ENCODE assay signal across 9 cellular contexts in the genomic region with DNA sequence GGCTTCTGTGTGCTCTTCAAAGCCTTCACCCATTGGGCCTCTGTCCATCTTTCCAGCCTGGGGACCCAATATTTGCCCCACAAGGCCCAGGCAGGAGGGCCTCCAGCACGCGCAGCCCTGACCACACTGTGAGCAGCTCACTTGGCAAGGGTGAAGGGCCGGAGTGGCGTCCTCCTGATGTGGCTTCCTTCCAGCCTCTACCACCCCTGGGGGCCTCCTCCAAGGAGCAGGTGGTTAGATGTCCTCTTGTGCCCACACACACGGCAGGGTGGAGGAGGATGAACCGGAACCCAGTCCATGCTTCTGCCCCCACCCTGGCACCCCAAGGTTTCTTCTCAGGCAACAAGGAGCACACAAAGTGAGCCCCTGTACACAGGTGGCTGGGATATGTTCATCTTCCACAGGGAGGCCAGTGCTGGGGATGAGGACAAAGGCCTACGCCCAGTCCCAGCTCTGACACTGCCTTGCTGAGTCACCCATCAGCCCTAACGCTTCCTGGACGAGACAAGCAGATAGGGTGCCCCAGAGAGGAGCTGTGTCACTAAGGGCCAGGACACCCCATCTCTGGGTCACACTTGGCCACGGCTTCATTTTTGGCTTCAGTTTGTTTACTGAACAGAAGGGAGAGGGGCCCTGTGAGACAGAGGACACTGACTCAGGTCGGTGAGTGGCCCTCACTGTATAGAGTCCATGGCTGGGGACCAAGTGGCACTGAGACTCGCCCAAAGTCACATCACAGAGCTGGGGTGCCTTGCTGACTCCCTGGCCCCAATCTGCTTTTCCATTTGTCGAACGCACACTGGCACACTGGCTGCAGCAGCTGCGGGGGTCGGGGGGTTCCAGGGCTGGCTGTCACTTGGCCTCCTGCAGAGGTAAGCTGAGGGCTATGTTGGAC. TPM values are rescaled to one million over a fixed set of nuclear protein-coding genes. Genes with fewer than 3 reads are reported as not detected.
DNase-seq lines count a peak whose midpoint lies in the region; ATAC-seq, FAIRE-seq and TF ChIP-seq lines count a peak whose summit lies in the region.
"Had no signal": no experiment of that assay in that cellular context is flagged by ENCODE, and none has a peak within 500 bp of the region (broad histone marks: within the 10 kb centered on the region; RNA-seq: fewer than 3 reads in every experiment).

No MANE protein-coding gene starts in this region.

- H3K36me3 ChIP-seq in K562 (ENCODE audit: control insufficient read depth, insufficient read depth, low read length) (peaks cover 50% of the 10 kb centered on the region), sigmoid colon (peaks cover 0 to 12% (median 0%) of the 10 kb centered on the region in 4 donors)

- peaks cover 13% of the 10 kb centered on the region for H3K4me1 Mint-ChIP-seq in T-helper 2 cell treated with Interferon-gamma antibody and Interleukin-4, amounts not matched to agents 5 μg/mL and 100 μg/mL, for 36 hours (ENCODE audit: low read depth)

- no peaks in the 10 kb centered on the region for H3K9me3 ChIP-seq in K562 (replicated peaks; ENCODE audit: control insufficient read depth, insufficient read depth, low read depth, low read length)
- no peaks in the 10 kb centered on the region for H3K9me3 ChIP-seq in sigmoid colon

- peaks cover 4% of the 10 kb centered on the region; the same call in 1 of the 2 replicates for H4K20me1 ChIP-seq in K562 (replicated peaks; ENCODE audit: control insufficient read depth, insufficient read depth, low read length)

- H2AFZ ChIP-seq in K562 (ENCODE audit: low read depth, low read length), result no peak overlapping the region

- H3K27ac Mint-ChIP-seq in T-helper 2 cell treated with Interferon-gamma antibody and Interleukin-4, amounts not matched to agents 5 μg/mL and 100 μg/mL, for 36 hours, result no peak overlapping the region

- peak; percentile 88 for ATAC-seq in K562

- POLR2A ChIA-PET in K562 (lab: Yijun Ruan, JAX), result interaction anchor here (0.6 to 1.6 kb wide), 11 partner anchors 8 to 75 kb away, joined by 3 to 9 read pairs (median 3); a partner anchor contains a TSS

- no peaks in the 10 kb centered on the region for H3K27me3 Mint-ChIP-seq in T-helper 2 cell treated with Interferon-gamma antibody and Interleukin-4, amounts not matched to agents 5 μg/mL and 100 μg/mL, for 36 hours (ENCODE audit: low read depth)

- TF ChIP-seq POLR2A in NB4 (IDR thresholded peaks at IDR 0.05; ENCODE audit: extremely low read depth, insufficient read length), result no peak
- peak; percentile 71 for TF ChIP-seq POLR2A in K562 (conservative IDR thresholded peaks at IDR 0.05)
- no peak for TF ChIP-seq POLR2A in sigmoid colon (IDR thresholded peaks at IDR 0.05)

- BruUV-seq in K562 (replicated peaks; lab: Mats Ljungman, UMichigan), result TSS peak; percentile 84

- peak overlapping the region; percentile 91 for H3K4me2 ChIP-seq in K562 (ENCODE audit: insufficient read depth, low read length)

- TF ChIP-seq CTCF in NB4 (IDR thresholded peaks at IDR 0.05; ENCODE audit: low read depth, low read length) (no peak), K562 (IDR thresholded peaks at IDR 0.05 in 2 of 3, conservative IDR thresholded peaks at IDR 0.05 in 1 of 3; ENCODE audit: insufficient read depth in 2 of 3, low read depth in 1 of 3, low read length in 3 of 3) (no peak), sigmoid colon (IDR thresholded peaks at IDR 0.05) (no peak)

- peaks cover 48 to 84% of the 10 kb centered on the region in 2 experiments for H3K4me1 ChIP-seq in K562 (replicated peaks in 1 of 2; ENCODE audit: control insufficient read depth in 2 of 2, insufficient read depth in 2 of 2, low read length in 2 of 2)
- peaks cover 0 to 30% (median 22%) of the 10 kb centered on the region in 4 donors for H3K4me1 ChIP-seq in sigmoid colon

- peak overlapping the region; percentile 70 for H3K4me3 ChIP-seq in NB4 (ENCODE audit: low read depth, low read length)
- H3K4me3 ChIP-seq in K562, result peak overlapping the region; percentile 83
- no peak overlapping the region for H3K4me3 ChIP-seq in sigmoid colon

- intact Hi-C loops in K562 (cut with micrococcal nuclease) (loop anchor here (2.0 to 5.0 kb wide), 3 partner anchors 33 to 87 kb away; a partner anchor contains a TSS), sigmoid colon (cut with DNase I) (loop anchor here (5.0 kb wide), 3 partner anchors 47 to 87 kb away; a partner anchor contains a TSS)

- TF ChIP-seq EP300 in K562 (IDR thresholded peaks at IDR 0.05; ENCODE audit: low read length) (peak; percentile 79), sigmoid colon (IDR thresholded peaks at IDR 0.05) (no peak)

- in situ Hi-C loops in K562 (cut with MboI), result no loop called here
- in situ Hi-C loops in ACHN (cut with HindIII; ENCODE audit: low pct_ligation_motif_present, low pct_unique_long_range_greater_than_20kb, low sequenced_read_pairs), result no loop called here

- WGBS in K562 (ENCODE audit: insufficient coverage, low coverage, missing lambda C conversion rate), result 3% methylated on average over 13 of the region's 16 CpGs
- WGBS in sigmoid colon, 2 donors, result 76 to 86% methylated on average over 16 of the region's 16 CpGs

- H3K36me3 Mint-ChIP-seq in T-helper 2 cell treated with Interferon-gamma antibody and Interleukin-4, amounts not matched to agents 5 μg/mL and 100 μg/mL, for 36 hours (ENCODE audit: low read depth), result peaks cover 16% of the 10 kb centered on the region

- H3K4me3 Mint-ChIP-seq in T-helper 2 cell treated with Interferon-gamma antibody and Interleukin-4, amounts not matched to agents 5 μg/mL and 100 μg/mL, for 36 hours, result peak overlapping the region; percentile 70

- H3K9ac ChIP-seq in K562 (ENCODE audit: insufficient read depth in 1 of 2, low read depth in 2 of 2, low read length in 2 of 2), result peak overlapping the region; percentile 84 to 97

- no peak for DNase-seq in T-helper 2 cell treated with Interferon-gamma antibody and Interleukin-4, amounts not matched to agents 5 μg/mL and 100 μg/mL, for 36 hours (ENCODE audit: low spot score)
- DNase-seq in T-helper 2 cell (no peak), NB4 (ENCODE audit: low read depth) (peak; percentile 37), K562 (ENCODE audit: extremely low read depth in 1 of 4, low spot score in 3 of 4) (peak; percentile 35 to 92 (median 61)), sigmoid colon (peak; percentile 62), ACHN (no peak), H4 (ENCODE audit: low spot score) (no peak), NCI-H187 treated with DMSO at 0.1 percent for 48 hours (lab: John Stamatoyannopoulos, UW) (no peak)
- DNase-seq: KBM-7 had no signal

- H3K27ac ChIP-seq in K562 (ENCODE audit: extremely low read depth, low read depth, low read length), result peak overlapping the region; percentile 87
- peak overlapping the region in 1 of 4 donors; percentile 90 for H3K27ac ChIP-seq in sigmoid colon

- TF ChIP-seq RAD21 in K562 (CRISPR knock-in tag; conservative IDR thresholded peaks at IDR 0.05 in 1 of 2, IDR thresholded peaks at IDR 0.05 in 1 of 2), result no peak

- H3K9me3 Mint-ChIP-seq in T-helper 2 cell treated with Interferon-gamma antibody and Interleukin-4, amounts not matched to agents 5 μg/mL and 100 μg/mL, for 36 hours, result no peaks in the 10 kb centered on the region

- FAIRE-seq in K562 (lab: Jason Lieb, UNC), result peak; percentile 98

- peaks cover 59% of the 10 kb centered on the region for H3K79me2 ChIP-seq in K562 (ENCODE audit: control insufficient read depth, insufficient read depth, low read length)

- H3K9me1 ChIP-seq in K562 (ENCODE audit: control insufficient read depth, insufficient read depth, low read length), result no peaks in the 10 kb centered on the region

- H3K27me3 ChIP-seq in K562 (ENCODE audit: control insufficient read depth in 2 of 2, insufficient read depth in 2 of 2, low read length in 2 of 2), result no peaks in the 10 kb centered on the region
- no peaks in the 10 kb centered on the region for H3K27me3 ChIP-seq in sigmoid colon

- CTCF ChIA-PET in K562 (lab: Yijun Ruan, JAX; ENCODE audit: low intra/inter-chr PET ratio), result no interaction called here

RNA-seq across cellular contexts. Expression of a gene that starts 1.9 kb away (rescaled TPM):
- total RNA-seq in K562 (2011; cell fraction: chromatin; rRNA removed; ENCODE audit: low replicate concordance), result 21.7 and 76.7 TPM in 2 replicates
- 85.0 and 90.5 TPM in 2 replicates for total RNA-seq in K562 (2011; cell fraction: nucleolus; rRNA removed)
- total RNA-seq in K562 (2011; cell fraction: nucleoplasm; rRNA removed), result 36.0 and 48.8 TPM in 2 replicates
- total RNA-seq in K562 (2014; rRNA removed) (140 and 170 TPM in 2 replicates), K562 (2014; rRNA removed; fragmentation: Illumina TruSeq; extraction: Trizol) (51.5 and 69.9 TPM in 2 replicates), K562 (2015; rRNA removed; fragmentation: Illumina TruSeq; extraction: Trizol) (99.9 and 100 TPM in 2 replicates), K562 (2021) (120 TPM in 2 replicates), sigmoid colon (10 to 100 TPM; 31.6 to 51.0 (median 44.1) TPM)
- polyA plus RNA-seq in K562 (2011; rRNA removed) (73.9 and 78.4 TPM in 2 replicates), K562 (2014; fragmentation: Illumina TruSeq; extraction: Trizol) (101 and 112 TPM in 2 replicates), K562 (2014; fragmentation: Nextera tagmentation; extraction: Ambion mirVana) (10 to 100 TPM; 15.2 to 31.7 TPM), K562 (2014; rRNA removed) (115 and 119 TPM in 2 replicates), sigmoid colon (10 to 100 TPM; 36.5 to 44.4 (median 36.5) TPM)
- 99.1 and 201 TPM in 2 replicates for polyA plus RNA-seq in K562 (2011; cell fraction: cytosol; rRNA removed)
- 55.9 and 76.2 TPM in 2 replicates for polyA plus RNA-seq in K562 (2011; cell fraction: nucleus; rRNA removed)
- polyA plus RNA-seq in K562 (2012), result 93.8 and 109 TPM in 2 replicates
- polyA minus RNA-seq in K562 (2011; rRNA and poly(A)+ RNA removed), result 46.0 and 65.1 TPM in 2 replicates
- polyA minus RNA-seq in K562 (2011; cell fraction: cytosol; rRNA and poly(A)+ RNA removed), result 73.7 and 77.5 TPM in 2 replicates
- 31.8 and 40.9 TPM in 2 replicates for polyA minus RNA-seq in K562 (2011; cell fraction: nucleus; rRNA and poly(A)+ RNA removed)
- total RNA-seq in H4 (2014; rRNA removed; shearing (Covaris generic)), result 55.5 and 94.8 TPM in 2 replicates

RNA-seq across cellular contexts. Expression of a gene that starts 5.4 kb away (rescaled TPM):
- total RNA-seq in K562 (2011; cell fraction: chromatin; rRNA removed; ENCODE audit: low replicate concordance), result 1.1 and 4.2 TPM in 2 replicates
- total RNA-seq in K562 (2011; cell fraction: nucleolus; rRNA removed), result 9.7 and 13.2 TPM in 2 replicates
- 6.9 and 10.6 TPM in 2 replicates for total RNA-seq in K562 (2011; cell fraction: nucleoplasm; rRNA removed)
- total RNA-seq in K562 (2014; rRNA removed) (125 and 144 TPM in 2 replicates), K562 (2014; rRNA removed; fragmentation: Illumina TruSeq; extraction: Trizol) (21.0 and 29.7 TPM in 2 replicates), K562 (2015; rRNA removed; fragmentation: Illumina TruSeq; extraction: Trizol) (44.0 and 45.4 TPM in 2 replicates), K562 (2021) (116 and 120 TPM in 2 replicates), sigmoid colon (10 to 100 TPM; 15.5 to 32.7 (median 22.4) TPM)
- polyA plus RNA-seq in K562 (2011; rRNA removed) (35.8 and 45.0 TPM in 2 replicates), K562 (2014; fragmentation: Illumina TruSeq; extraction: Trizol) (29.2 and 51.8 TPM in 2 replicates), K562 (2014; fragmentation: Nextera tagmentation; extraction: Ambion mirVana) (10 to 100 TPM; 28.2 to 31.1 TPM), K562 (2014; rRNA removed) (91.3 and 105 TPM in 2 replicates), sigmoid colon (10 to 100 TPM; 12.7 to 25.4 (median 21.6) TPM)
- 61.3 and 199 TPM in 2 replicates for polyA plus RNA-seq in K562 (2011; cell fraction: cytosol; rRNA removed)
- 34.4 and 41.8 TPM in 2 replicates for polyA plus RNA-seq in K562 (2011; cell fraction: nucleus; rRNA removed)
- 81.2 and 96.3 TPM in 2 replicates for polyA plus RNA-seq in K562 (2012)
- polyA minus RNA-seq in K562 (2011; rRNA and poly(A)+ RNA removed), result 4.8 and 6.6 TPM in 2 replicates
- 16.6 and 19.7 TPM in 2 replicates for polyA minus RNA-seq in K562 (2011; cell fraction: cytosol; rRNA and poly(A)+ RNA removed)
- polyA minus RNA-seq in K562 (2011; cell fraction: nucleus; rRNA and poly(A)+ RNA removed), result 4.0 and 7.3 TPM in 2 replicates
- 57.8 and 96.3 TPM in 2 replicates for total RNA-seq in H4 (2014; rRNA removed; shearing (Covaris generic))

RNA-seq across cellular contexts. Expression of a gene that starts 5.9 kb away (rescaled TPM):
- 11.1 and 43.4 TPM in 2 replicates for total RNA-seq in K562 (2011; cell fraction: chromatin; rRNA removed; ENCODE audit: low replicate concordance)
- total RNA-seq in K562 (2011; cell fraction: nucleolus; rRNA removed), result 58.4 and 62.9 TPM in 2 replicates
- total RNA-seq in K562 (2011; cell fraction: nucleoplasm; rRNA removed), result 27.9 and 31.5 TPM in 2 replicates
- total RNA-seq in K562 (2014; rRNA removed) (21.7 and 28.6 TPM in 2 replicates), K562 (2014; rRNA removed; fragmentation: Illumina TruSeq; extraction: Trizol) (5.5 and 9.6 TPM in 2 replicates), K562 (2015; rRNA removed; fragmentation: Illumina TruSeq; extraction: Trizol) (19.7 and 20.7 TPM in 2 replicates), K562 (2021) (30.6 and 31.6 TPM in 2 replicates), sigmoid colon (10 to 100 TPM; 17.5 to 28.8 (median 20.7) TPM)
- polyA plus RNA-seq in K562 (2011; rRNA removed) (10.7 and 15.1 TPM in 2 replicates), K562 (2014; fragmentation: Illumina TruSeq; extraction: Trizol) (16.7 and 33.1 TPM in 2 replicates), K562 (2014; fragmentation: Nextera tagmentation; extraction: Ambion mirVana) (1 to 10 TPM; 5.2 to 6.0 TPM), K562 (2014; rRNA removed) (26.2 and 33.4 TPM in 2 replicates), sigmoid colon (10 to 100 TPM; 12.9 to 22.6 (median 18.0) TPM)
- polyA plus RNA-seq in K562 (2011; cell fraction: cytosol; rRNA removed), result 16.7 and 48.0 TPM in 2 replicates
- polyA plus RNA-seq in K562 (2011; cell fraction: nucleus; rRNA removed), result 25.2 and 42.1 TPM in 2 replicates
- polyA plus RNA-seq in K562 (2012), result 32.7 and 34.9 TPM in 2 replicates
- 4.8 and 7.1 TPM in 2 replicates for polyA minus RNA-seq in K562 (2011; rRNA and poly(A)+ RNA removed)
- polyA minus RNA-seq in K562 (2011; cell fraction: cytosol; rRNA and poly(A)+ RNA removed), result 14.8 and 15.9 TPM in 2 replicates
- 13.5 and 16.4 TPM in 2 replicates for polyA minus RNA-seq in K562 (2011; cell fraction: nucleus; rRNA and poly(A)+ RNA removed)
- 20.0 and 35.3 TPM in 2 replicates for total RNA-seq in H4 (2014; rRNA removed; shearing (Covaris generic))

RNA-seq across cellular contexts. Expression of a gene that starts 26.4 kb away (rescaled TPM):
- total RNA-seq in K562 (2011; cell fraction: chromatin; rRNA removed; ENCODE audit: low replicate concordance), result 204 and 524 TPM in 2 replicates
- 231 and 238 TPM in 2 replicates for total RNA-seq in K562 (2011; cell fraction: nucleolus; rRNA removed)
- 144 and 167 TPM in 2 replicates for total RNA-seq in K562 (2011; cell fraction: nucleoplasm; rRNA removed)
- total RNA-seq in K562 (2014; rRNA removed) (3.5 and 3.8 TPM in 2 replicates), K562 (2014; rRNA removed; fragmentation: Illumina TruSeq; extraction: Trizol) (4.5 and 6.8 TPM in 2 replicates), K562 (2015; rRNA removed; fragmentation: Illumina TruSeq; extraction: Trizol) (7.5 and 9.5 TPM in 2 replicates), K562 (2021) (26.5 and 47.8 TPM in 2 replicates), sigmoid colon (10 to 100 TPM in 1 of 4 donors, 1 to 10 TPM in 3; 3.1 to 12.7 (median 5.9) TPM)
- polyA plus RNA-seq in K562 (2011; rRNA removed) (13.3 and 30.4 TPM in 2 replicates), K562 (2014; fragmentation: Illumina TruSeq; extraction: Trizol) (21.9 and 27.5 TPM in 2 replicates), K562 (2014; fragmentation: Nextera tagmentation; extraction: Ambion mirVana) (under 1 TPM; 0.32 to 0.42 TPM), K562 (2014; rRNA removed) (20.1 and 21.5 TPM in 2 replicates), sigmoid colon (10 to 100 TPM in 1 of 3 donors, 1 to 10 TPM in 2; 4.2 to 22.9 (median 8.6) TPM)
- polyA plus RNA-seq in K562 (2011; cell fraction: cytosol; rRNA removed), result 10.9 and 15.0 TPM in 2 replicates
- polyA plus RNA-seq in K562 (2011; cell fraction: nucleus; rRNA removed), result 240 and 366 TPM in 2 replicates
- 46.6 and 47.8 TPM in 2 replicates for polyA plus RNA-seq in K562 (2012)
- polyA minus RNA-seq in K562 (2011; rRNA and poly(A)+ RNA removed), result 5.9 and 10.7 TPM in 2 replicates
- polyA minus RNA-seq in K562 (2011; cell fraction: cytosol; rRNA and poly(A)+ RNA removed), result 6.4 and 13.7 TPM in 2 replicates
- polyA minus RNA-seq in K562 (2011; cell fraction: nucleus; rRNA and poly(A)+ RNA removed), result 53.6 and 60.0 TPM in 2 replicates
- 1.6 and 1.9 TPM in 2 replicates for total RNA-seq in H4 (2014; rRNA removed; shearing (Covaris generic))

RNA-seq across cellular contexts. Expression of a gene that starts 31.5 kb away (rescaled TPM):
- total RNA-seq in K562 (2011; cell fraction: chromatin; rRNA removed; ENCODE audit: low replicate concordance), result 62.3 and 136 TPM in 2 replicates
- total RNA-seq in K562 (2011; cell fraction: nucleolus; rRNA removed), result 135 and 139 TPM in 2 replicates
- total RNA-seq in K562 (2011; cell fraction: nucleoplasm; rRNA removed), result 84.9 and 88.7 TPM in 2 replicates
- total RNA-seq in K562 (2014; rRNA removed) (53.3 and 67.6 TPM in 2 replicates), K562 (2014; rRNA removed; fragmentation: Illumina TruSeq; extraction: Trizol) (6.6 and 10.0 TPM in 2 replicates), K562 (2015; rRNA removed; fragmentation: Illumina TruSeq; extraction: Trizol) (27.0 and 32.3 TPM in 2 replicates), K562 (2021) (68.9 and 70.6 TPM in 2 replicates), sigmoid colon (10 to 100 TPM; 30.7 to 49.0 (median 40.6) TPM)
- polyA plus RNA-seq in K562 (2011; rRNA removed) (29.2 and 44.1 TPM in 2 replicates), K562 (2014; fragmentation: Illumina TruSeq; extraction: Trizol) (24.2 and 44.9 TPM in 2 replicates), K562 (2014; fragmentation: Nextera tagmentation; extraction: Ambion mirVana) (1 to 10 TPM in 1 of 2 experiments, under 1 TPM in 1; 0.75 to 1.8 TPM), K562 (2014; rRNA removed) (62.9 and 66.7 TPM in 2 replicates), sigmoid colon (10 to 100 TPM; 49.7 to 64.9 (median 57.1) TPM)
- polyA plus RNA-seq in K562 (2011; cell fraction: cytosol; rRNA removed), result 45.6 and 88.5 TPM in 2 replicates
- polyA plus RNA-seq in K562 (2011; cell fraction: nucleus; rRNA removed), result 159 and 221 TPM in 2 replicates
- 47.8 and 77.3 TPM in 2 replicates for polyA plus RNA-seq in K562 (2012)
- polyA minus RNA-seq in K562 (2011; rRNA and poly(A)+ RNA removed), result 7.6 and 13.4 TPM in 2 replicates
- polyA minus RNA-seq in K562 (2011; cell fraction: cytosol; rRNA and poly(A)+ RNA removed), result 25.1 and 30.7 TPM in 2 replicates
- polyA minus RNA-seq in K562 (2011; cell fraction: nucleus; rRNA and poly(A)+ RNA removed), result 25.2 and 34.2 TPM in 2 replicates
- total RNA-seq in H4 (2014; rRNA removed; shearing (Covaris generic)), result 17.2 and 17.9 TPM in 2 replicates

Comparison
In these comparisons a context has a peak if more than half of its experiments do, and no peak if none do; other contexts are left out.
1. DNase-seq: peak in NB4 (single experiment), K562 (4 of 4) and sigmoid colon (single experiment); none in T-helper 2 cell treated with Interferon-gamma antibody and Interleukin-4, amounts not matched to agents 5 μg/mL and 100 μg/mL, for 36 hours (single experiment), T-helper 2 cell (0 of 5), ACHN (single experiment), H4 (single experiment) and NCI-H187 treated with DMSO at 0.1 percent for 48 hours (single experiment).
2. H3K4me3 ChIP-seq: peak in NB4 (single experiment) and K562 (single experiment); none in sigmoid colon (0 of 4).